12 cellular contexts compared by ENCODE assay signal in genomic region chrX:152832520-152832919, GRCh38. TPM values are rescaled to one million over a fixed set of nuclear protein-coding genes. Genes with fewer than 3 reads are reported as not detected.
DNase-seq lines count a peak whose midpoint lies in the region; ATAC-seq, FAIRE-seq and TF ChIP-seq lines count a peak whose summit lies in the region.
"Had no signal": no experiment of that assay in that cellular context is flagged by ENCODE, and none has a peak within 500 bp of the region (broad histone marks: within the 10 kb centered on the region; RNA-seq: fewer than 3 reads in every experiment).

No MANE protein-coding gene starts in this region.

- POLR2A ChIA-PET in CD4-positive, alpha-beta memory T cell (lab: Charles Lee; ENCODE audit: partially characterized antibody), result no interaction called here

- ATAC-seq in naive B cell (ENCODE audit: low read depth in 2 of 2) (no peak), left lung (no peak), HG03571 (IDR thresholded peaks at IDR 0.05; ENCODE audit: unreplicated experiment) (no peak), HG02884 (IDR thresholded peaks at IDR 0.05; ENCODE audit: unreplicated experiment) (no peak)
- ATAC-seq: foreskin keratinocyte had no signal

- H2AFZ ChIP-seq in astrocyte (ENCODE audit: low read depth, low read length), result no peak overlapping the region

- TF ChIP-seq CTCF in HFF-Myc (IDR thresholded peaks at IDR 0.05; ENCODE audit: low read depth, low read length, missing control alignments) (no peak), astrocyte (IDR thresholded peaks at IDR 0.05; ENCODE audit: insufficient read depth, low read depth, low read length) (no peak), left lung (IDR thresholded peaks at IDR 0.05) (no peak)

- peaks cover 46% of the 10 kb centered on the region for H3K79me2 ChIP-seq in astrocyte (ENCODE audit: insufficient read depth, low read length)

- H4K20me1 ChIP-seq in astrocyte (ENCODE audit: insufficient read depth, low read length), result no peaks in the 10 kb centered on the region

- no peaks in the 10 kb centered on the region for H3K27me3 Mint-ChIP-seq in CD4-positive, alpha-beta memory T cell
- H3K27me3 Mint-ChIP-seq in astrocyte (ENCODE audit: low read depth, unreplicated experiment) (no peaks in the 10 kb centered on the region), naive B cell (no peaks in the 10 kb centered on the region)

- peaks cover 0 to 6% (median 0%) of the 10 kb centered on the region in 8 donors for H3K9me3 Mint-ChIP-seq in CD4-positive, alpha-beta memory T cell
- H3K9me3 Mint-ChIP-seq in astrocyte (ENCODE audit: unreplicated experiment) (no peaks in the 10 kb centered on the region), naive B cell (peaks cover 0 to 10% (median 0%) of the 10 kb centered on the region in 7 donors)

- peaks cover 3 to 14% of the 10 kb centered on the region in 2 donors for H3K36me3 Mint-ChIP-seq in CD4-positive, alpha-beta memory T cell
- H3K36me3 Mint-ChIP-seq in astrocyte (ENCODE audit: low read depth, unreplicated experiment) (peaks cover 12% of the 10 kb centered on the region), naive B cell (no peaks in the 10 kb centered on the region)

- H3K27me3 ChIP-seq in CD4-positive, alpha-beta memory T cell (ENCODE audit: insufficient read depth, low read length), result no peaks in the 10 kb centered on the region
- H3K27me3 ChIP-seq in astrocyte (ENCODE audit: insufficient read depth, low read length), result no peaks in the 10 kb centered on the region
- H3K27me3 ChIP-seq in left lung, result no peaks in the 10 kb centered on the region
- H3K27me3 ChIP-seq: foreskin keratinocyte had no signal

- no peaks in the 10 kb centered on the region for H3K9me3 ChIP-seq in CD4-positive, alpha-beta memory T cell (ENCODE audit: control insufficient read depth in 1 of 2, low read length in 2 of 2)
- H3K9me3 ChIP-seq in astrocyte (ENCODE audit: insufficient read depth, low read depth, low read length) (no peaks in the 10 kb centered on the region), left lung (no peaks in the 10 kb centered on the region)

- intact Hi-C loops in CD4-positive, alpha-beta memory T cell (cut with micrococcal nuclease), result loop anchor here (10.0 kb wide), 1 partner anchor 502 kb away; the partner anchor contains the start of gene ZNF275
- intact Hi-C loops in left lung (cut with DNase I), result no loop called here

- no peak overlapping the region for H3K4me3 ChIP-seq in CD4-positive, alpha-beta memory T cell (ENCODE audit: low read length in 2 of 2)
- H3K4me3 ChIP-seq in HFF-Myc (replicated peaks; ENCODE audit: low read depth, low read length), result peak overlapping the region; percentile 75
- H3K4me3 ChIP-seq in astrocyte (ENCODE audit: insufficient read depth, low read depth, low read length), result no peak overlapping the region
- H3K4me3 ChIP-seq in left lung, result no peak overlapping the region

- H3K9ac ChIP-seq in astrocyte (ENCODE audit: low read length), result peak overlapping the region; percentile 97

- H3K4me1 ChIP-seq in CD4-positive, alpha-beta memory T cell (ENCODE audit: insufficient read depth, low read length), result peaks cover 20% of the 10 kb centered on the region
- H3K4me1 ChIP-seq in astrocyte (ENCODE audit: insufficient read depth, low read length), result peaks cover 9% of the 10 kb centered on the region
- no peaks in the 10 kb centered on the region for H3K4me1 ChIP-seq in left lung
- H3K4me1 ChIP-seq: foreskin keratinocyte had no signal

- FAIRE-seq in astrocyte (lab: Jason Lieb, UNC), result no peak

- peak overlapping the region; percentile 94 for H3K4me2 ChIP-seq in astrocyte (ENCODE audit: low read length)

- H3K27ac ChIP-seq in CD4-positive, alpha-beta memory T cell (ENCODE audit: low read depth, low read length), result no peak overlapping the region
- H3K27ac ChIP-seq in astrocyte (ENCODE audit: low read depth, low read length), result no peak overlapping the region
- H3K27ac ChIP-seq in left lung, result no peak overlapping the region
- H3K27ac ChIP-seq: foreskin keratinocyte, HL-60 had no signal

- peaks cover 12 to 33% (median 24%) of the 10 kb centered on the region in 4 donors for H3K4me1 Mint-ChIP-seq in CD4-positive, alpha-beta memory T cell
- H3K4me1 Mint-ChIP-seq in astrocyte (ENCODE audit: low read depth, unreplicated experiment) (peaks cover 8% of the 10 kb centered on the region), naive B cell (peaks cover 22 to 28% (median 24%) of the 10 kb centered on the region in 3 donors)

- H3K4me3 Mint-ChIP-seq in CD4-positive, alpha-beta memory T cell, result peak overlapping the region in 6 of 8 donors; percentile 48 to 96 (median 80)
- H3K4me3 Mint-ChIP-seq in astrocyte (ENCODE audit: unreplicated experiment) (peak overlapping the region; percentile 94), naive B cell (peak overlapping the region in 6 of 8 donors; percentile 41 to 98 (median 88))

- H3K27ac Mint-ChIP-seq in CD4-positive, alpha-beta memory T cell, result peak overlapping the region in 5 of 7 donors; percentile 1 to 70 (median 68)
- H3K27ac Mint-ChIP-seq in astrocyte (ENCODE audit: unreplicated experiment) (no peak overlapping the region), naive B cell (peak overlapping the region in 1 of 6 donors; percentile 10)

- CTCF ChIA-PET in CD4-positive, alpha-beta memory T cell (lab: Charles Lee; ENCODE audit: partially characterized antibody), result no interaction called here

- no peak for DNase-seq in CD4-positive, alpha-beta memory T cell
- DNase-seq in HFF-Myc (ENCODE audit: extremely low read depth, low read depth) (no peak), astrocyte (ENCODE audit: low read depth) (no peak), naive B cell (no peak), NCI-H446 (lab: John Stamatoyannopoulos, UW) (no peak), left lung (no peak)
- DNase-seq: activated CD8-positive, alpha-beta memory T cell treated with anti-CD3 and anti-CD28 coated beads, Interleukin-2, amount 50 U/mL, for 48 hours; DMS79 treated with DMSO at 0.1 percent for 48 hours; foreskin keratinocyte had no signal

- no peaks in the 10 kb centered on the region for H3K36me3 ChIP-seq in CD4-positive, alpha-beta memory T cell (ENCODE audit: insufficient read depth, low read length)
- peaks cover under 1% of the 10 kb centered on the region for H3K36me3 ChIP-seq in astrocyte (ENCODE audit: insufficient read depth, low read length)
- peaks cover 0 to 18% of the 10 kb centered on the region in 2 donors for H3K36me3 ChIP-seq in left lung

RNA-seq across cellular contexts. Expression of gene NSDHL, which starts 1.7 kb away (rescaled TPM):
- 1 to 10 TPM; 6.5 to 7.1 TPM for total RNA-seq in CD4-positive, alpha-beta memory T cell
- 10 to 100 TPM; 15.8 to 20.3 TPM for polyA plus RNA-seq in CD4-positive, alpha-beta memory T cell
- 25.5 and 34.2 TPM in 2 replicates for total RNA-seq in astrocyte
- polyA plus RNA-seq in naive B cell (ENCODE audit: low read depth in 6 of 6), result 10 to 100 TPM; 10.8 to 20.0 (median 15.4) TPM
- total RNA-seq in left lung, result 10 to 100 TPM; 21.1 to 42.5 TPM

RNA-seq across cellular contexts. Expression of gene CETN2, which starts 2.0 kb away (rescaled TPM):
- 1 to 10 TPM; 5.6 to 6.5 TPM for total RNA-seq in CD4-positive, alpha-beta memory T cell
- 10 to 100 TPM; 24.9 to 31.4 TPM for polyA plus RNA-seq in CD4-positive, alpha-beta memory T cell
- 31.8 and 38.0 TPM in 2 replicates for total RNA-seq in astrocyte
- 10 to 100 TPM; 21.4 to 34.3 (median 26.9) TPM for polyA plus RNA-seq in naive B cell (ENCODE audit: low read depth in 6 of 6)
- total RNA-seq in left lung, result 10 to 100 TPM; 33.5 to 37.2 TPM
